ENCODE assay signal across 6 cellular contexts in genomic region chr5:181205402-181205734, GRCh38. TPM values are rescaled to one million over a fixed set of nuclear protein-coding genes. Genes with fewer than 3 reads are reported as not detected.
A peak's percentile ranks its signal among the peaks of the same experiment; 100 is the strongest.
DNase-seq lines count a peak whose midpoint lies in the region; FAIRE-seq and TF ChIP-seq lines count a peak whose summit lies in the region.

No MANE protein-coding gene starts in this region.

- no peak overlapping the region for H3K27ac Mint-ChIP-seq in Caco-2 (ENCODE audit: unreplicated experiment)
- H3K27ac Mint-ChIP-seq in activated naive CD8-positive, alpha-beta T cell = peak overlapping the region; percentile 61

- H3K9me3 ChIP-seq in Caco-2 = no peaks in the 10 kb centered on the region
- H3K9me3 ChIP-seq in mononuclear cell (ENCODE audit: low read depth, low read length) = no peaks in the 10 kb centered on the region

- no peak for FAIRE-seq in GM12891 (lab: Jason Lieb, UNC)

- BruUV-seq in Caco-2 (replicated peaks; lab: Mats Ljungman, UMichigan) = no TSS peak

- H3K4me3 ChIP-seq in Caco-2 (ENCODE audit: low read depth, low read length) (peak overlapping the region; percentile 50), mononuclear cell (ENCODE audit: low read length) (peak overlapping the region; percentile 37)

- POLR2A ChIA-PET in Caco-2 (lab: Charles Lee) = no interaction called here

- peaks cover 28% of the 10 kb centered on the region for H3K4me1 Mint-ChIP-seq in Caco-2 (ENCODE audit: low read depth, unreplicated experiment)
- H3K4me1 Mint-ChIP-seq in activated naive CD8-positive, alpha-beta T cell (ENCODE audit: low read depth) = peaks cover 26% of the 10 kb centered on the region

- no peak for DNase-seq in Caco-2
- DNase-seq in NCI-H510A treated with DMSO at 0.1 percent for 48 hours (lab: John Stamatoyannopoulos, UW) = no peak
- no peak for DNase-seq in GM12891 (ENCODE audit: insufficient read length, low spot score)
- DNase-seq in HPDE6-E6E7 (ENCODE audit: extremely low spot score) = no peak

- no peak for TF ChIP-seq POLR2A in GM12891 (IDR thresholded peaks at IDR 0.05; ENCODE audit: low read depth, low read length)

- peak overlapping the region; percentile 82 for H3K4me3 Mint-ChIP-seq in Caco-2 (ENCODE audit: unreplicated experiment)
- H3K4me3 Mint-ChIP-seq in activated naive CD8-positive, alpha-beta T cell = peak overlapping the region; percentile 91

- TF ChIP-seq CTCF in Caco-2 (IDR thresholded peaks at IDR 0.05; ENCODE audit: insufficient read depth in 1 of 2, low read depth in 1 of 2, low read length in 1 of 2, severe bottlenecking in 1 of 2, unreplicated experiment in 1 of 2) = no peak

- intact Hi-C loops in Caco-2 (cut with micrococcal nuclease; ENCODE audit: unreplicated experiment) = no loop called here

- CTCF ChIA-PET in Caco-2 (lab: Charles Lee) = interaction anchor here (1.8 to 3.3 kb wide), 2 partner anchors 14 to 21 kb away, joined by 5 to 12 read pairs; no protein-coding TSS in a partner anchor

- H3K4me1 ChIP-seq in Caco-2 (no peaks in the 10 kb centered on the region), mononuclear cell (ENCODE audit: insufficient read depth, low read length) (peaks cover 57% of the 10 kb centered on the region)

- H3K27me3 ChIP-seq in Caco-2 (replicated peaks; ENCODE audit: control insufficient read depth, insufficient read depth, low read length) = no peaks in the 10 kb centered on the region; the same call in 1 of the 2 replicates
- peaks cover 18% of the 10 kb centered on the region for H3K27me3 ChIP-seq in mononuclear cell (ENCODE audit: insufficient read depth, low read length)

- peaks cover 35% of the 10 kb centered on the region for H3K36me3 Mint-ChIP-seq in Caco-2 (ENCODE audit: insufficient read depth, unreplicated experiment)
- H3K36me3 Mint-ChIP-seq in activated naive CD8-positive, alpha-beta T cell = no peaks in the 10 kb centered on the region

- H3K27me3 Mint-ChIP-seq in Caco-2 (ENCODE audit: insufficient read depth, unreplicated experiment) = peaks cover 15% of the 10 kb centered on the region
- H3K27me3 Mint-ChIP-seq in activated naive CD8-positive, alpha-beta T cell = no peaks in the 10 kb centered on the region

- H3K36me3 ChIP-seq in Caco-2 (ENCODE audit: control insufficient read depth, insufficient read depth, low read length) = no peaks in the 10 kb centered on the region

- H3K9me3 Mint-ChIP-seq in Caco-2 (ENCODE audit: unreplicated experiment) = no peaks in the 10 kb centered on the region
- H3K9me3 Mint-ChIP-seq in activated naive CD8-positive, alpha-beta T cell (ENCODE audit: low read depth) = no peaks in the 10 kb centered on the region

TF ChIP-seq in GM12891, 5 proteins besides CTCF, POLR2A, EP300 and RAD21:
- no peak for TF ChIP-seq PAX5 (IDR thresholded peaks at IDR 0.05; ENCODE audit: insufficient read depth, low read length, severe bottlenecking)
- no peak for TF ChIP-seq SPI1 (IDR thresholded peaks at IDR 0.05; ENCODE audit: low read depth, low read length)
- TF ChIP-seq TAF1 (IDR thresholded peaks at IDR 0.05; ENCODE audit: low read depth, low read length) = no peak
- no peak for TF ChIP-seq POLR2AphosphoS5 (IDR thresholded peaks at IDR 0.05; ENCODE audit: low read depth, low read length)
- TF ChIP-seq POU2F2 (IDR thresholded peaks at IDR 0.05; ENCODE audit: low read depth, low read length) = no peak

RNA-seq across cellular contexts. Expression of gene TRIM7, which starts 0.4 kb away (rescaled TPM):
- total RNA-seq in Caco-2 (2022) (0.86 and 1.0 TPM in 2 replicates), mononuclear cell (1.9 TPM)
- polyA plus RNA-seq in GM12891 (2012; ENCODE audit: low read depth, missing spikeins) = 0.19 TPM

RNA-seq across cellular contexts. Expression of gene TRIM41, which starts 17.7 kb away (rescaled TPM):
- total RNA-seq in Caco-2 (2022) = 23.6 and 28.7 TPM in 2 replicates
- total RNA-seq in mononuclear cell = 6.1 TPM
- polyA plus RNA-seq in GM12891 (2012; ENCODE audit: low read depth, missing spikeins) = 19.7 TPM

RNA-seq across cellular contexts. Expression of gene RACK1, which starts 38.3 kb away (rescaled TPM):
- total RNA-seq in Caco-2 (2022) = 2,098 and 2,258 TPM in 2 replicates
- 5,375 TPM for total RNA-seq in mononuclear cell
- 4,085 TPM for polyA plus RNA-seq in GM12891 (2012; ENCODE audit: low read depth, missing spikeins)

RNA-seq across cellular contexts. Expression of gene TRIM52, which starts 55.6 kb away (rescaled TPM):
- total RNA-seq in Caco-2 (2022) (11.9 and 13.6 TPM in 2 replicates), mononuclear cell (17.5 TPM)
- polyA plus RNA-seq in GM12891 (2012; ENCODE audit: low read depth, missing spikeins) = 8.0 TPM

RNA-seq across cellular contexts. Expression of gene OR2V2, which starts 58.0 kb away (rescaled TPM):
- total RNA-seq in Caco-2 (2022) = not detected in 2 replicates
- total RNA-seq in mononuclear cell = not detected
- polyA plus RNA-seq in GM12891 (2012; ENCODE audit: low read depth, missing spikeins) = 0.06 TPM
